In the genomic region with DNA sequence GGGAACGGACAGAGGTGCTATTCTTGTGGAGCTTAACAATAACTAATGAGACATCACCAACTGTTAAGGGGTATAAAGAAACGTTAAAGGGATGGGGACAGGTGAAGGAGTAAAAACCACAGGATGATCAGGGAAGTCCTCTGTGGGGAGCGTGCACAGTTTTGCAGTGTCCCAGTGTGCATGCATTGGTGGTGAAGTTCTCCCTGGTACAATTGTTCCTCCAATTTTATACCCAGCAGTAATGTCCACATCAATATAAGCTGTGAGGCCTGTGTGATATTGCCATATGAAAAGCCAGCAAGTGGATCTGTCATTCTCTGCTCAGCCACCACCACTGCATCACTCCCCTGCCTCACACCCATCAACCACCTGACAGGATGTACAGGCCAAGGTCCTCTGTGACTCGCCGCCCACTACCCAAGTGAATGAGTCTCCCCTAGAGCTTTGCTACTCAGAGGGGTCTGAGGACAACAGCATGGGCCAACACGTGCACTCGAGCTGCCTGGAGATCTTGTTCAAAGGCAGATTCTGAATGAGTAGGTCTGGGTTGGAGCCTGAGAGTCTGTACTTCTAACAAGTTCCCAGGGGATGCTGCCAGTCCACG, we compare ENCODE assay signal across 1 cellular context.
A peak's percentile ranks its signal among the peaks of the same experiment; 100 is the strongest.
TF ChIP-seq lines count a peak whose summit lies in the region.

No MANE protein-coding gene starts in this region.

TF ChIP-seq in A549, 52 proteins besides CTCF, POLR2A, EP300 and RAD21 (continued from another document):
- TF ChIP-seq, protein P1, sequence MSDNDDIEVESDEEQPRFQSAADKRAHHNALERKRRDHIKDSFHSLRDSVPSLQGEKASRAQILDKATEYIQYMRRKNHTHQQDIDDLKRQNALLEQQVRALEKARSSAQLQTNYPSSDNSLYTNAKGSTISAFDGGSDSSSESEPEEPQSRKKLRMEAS (IDR thresholded peaks at IDR 0.05): no peak
- TF ChIP-seq NPAS2 (CRISPR knock-in tag; IDR thresholded peaks at IDR 0.05; ENCODE audit: borderline replicate concordance): no peak
- TF ChIP-seq MAZ (IDR thresholded peaks at IDR 0.05; ENCODE audit: borderline replicate concordance, low read depth, low read length): no peak
- no peak for TF ChIP-seq FOSL2 (IDR thresholded peaks at IDR 0.05)
- TF ChIP-seq FOSL2 (CRISPR knock-in tag; IDR thresholded peaks at IDR 0.05): no peak
- no peak for TF ChIP-seq RARB (CRISPR knock-in tag; IDR thresholded peaks at IDR 0.05)
- no peak for TF ChIP-seq EHMT2 (IDR thresholded peaks at IDR 0.05; ENCODE audit: low read depth)
- peak in 1 of 2 experiments; percentile 20; a peak in 1 of 5 replicates for TF ChIP-seq JUN (IDR thresholded peaks at IDR 0.05)
- no peak for TF ChIP-seq ZNF302 (CRISPR knock-in tag; IDR thresholded peaks at IDR 0.05)
- no peak for TF ChIP-seq USF2 (IDR thresholded peaks at IDR 0.05)
- no peak for TF ChIP-seq TFCP2L1 (CRISPR knock-in tag; IDR thresholded peaks at IDR 0.05)
- TF ChIP-seq FOXS1 (CRISPR knock-in tag; IDR thresholded peaks at IDR 0.05): no peak
- no peak for TF ChIP-seq PBX3 (IDR thresholded peaks at IDR 0.05)
- TF ChIP-seq SREBF2 (IDR thresholded peaks at IDR 0.05): no peak
- TF ChIP-seq ESRRA (IDR thresholded peaks at IDR 0.05; ENCODE audit: borderline replicate concordance, low read length): no peak
- no peak for TF ChIP-seq ZFP36 (IDR thresholded peaks at IDR 0.05; ENCODE audit: borderline replicate concordance, partially characterized antibody)
- no peak for TF ChIP-seq E2F6 (IDR thresholded peaks at IDR 0.05; ENCODE audit: borderline replicate concordance, low read depth)
